Comparison of ENCODE assay signal across 1 cellular context in the genomic region with DNA sequence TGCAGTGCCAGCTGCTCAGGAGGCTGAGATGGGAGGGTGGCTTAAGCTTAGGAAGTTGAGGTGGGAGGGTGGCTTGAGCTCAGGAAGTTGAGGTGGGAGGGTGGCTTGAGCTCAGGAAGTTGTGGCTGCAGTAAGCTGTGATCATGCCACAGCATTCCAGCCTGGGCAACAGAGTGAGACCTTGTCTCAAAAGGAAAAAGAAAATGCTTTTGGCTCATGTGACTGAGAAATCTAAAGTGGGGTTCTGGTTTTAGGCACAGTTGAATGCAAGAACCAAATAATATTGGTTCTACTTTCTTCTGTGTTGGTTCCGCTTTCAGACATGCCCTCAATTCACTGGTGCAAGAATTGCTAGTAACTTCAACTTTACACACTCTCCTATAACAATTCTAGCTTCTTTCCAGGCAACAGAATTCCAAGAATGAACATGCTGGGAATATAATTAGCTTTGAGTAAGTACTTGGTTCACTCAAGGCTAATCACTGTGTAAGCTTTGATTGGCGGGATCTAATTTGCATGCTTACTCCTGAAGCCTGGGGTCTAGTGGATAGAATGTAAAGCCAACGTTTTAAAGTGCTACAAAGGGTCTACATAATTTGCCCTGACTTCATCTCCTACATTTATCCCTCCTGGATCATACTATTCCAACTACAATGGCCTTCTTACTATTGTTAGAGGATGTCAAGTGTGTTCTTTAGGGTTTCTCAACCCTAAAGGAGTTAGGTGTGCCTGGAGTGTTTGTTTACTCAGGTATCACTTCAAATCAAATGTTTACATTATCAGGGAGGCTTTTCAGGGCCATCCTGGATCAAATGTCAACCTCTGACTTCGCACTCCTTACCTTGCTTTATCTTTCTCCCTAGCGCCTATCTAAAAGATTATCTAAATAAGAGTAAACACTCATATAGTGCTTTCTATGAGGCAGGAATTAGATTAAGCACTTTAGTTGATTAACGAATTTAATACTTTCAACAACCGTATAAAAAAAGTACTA.
TF ChIP-seq lines count a peak whose summit lies in the region.

No MANE protein-coding gene starts in this region.

TF ChIP-seq in GM12878, 131 proteins besides CTCF, POLR2A, EP300 and RAD21 (continued from another document):
- TF ChIP-seq, protein P1, sequence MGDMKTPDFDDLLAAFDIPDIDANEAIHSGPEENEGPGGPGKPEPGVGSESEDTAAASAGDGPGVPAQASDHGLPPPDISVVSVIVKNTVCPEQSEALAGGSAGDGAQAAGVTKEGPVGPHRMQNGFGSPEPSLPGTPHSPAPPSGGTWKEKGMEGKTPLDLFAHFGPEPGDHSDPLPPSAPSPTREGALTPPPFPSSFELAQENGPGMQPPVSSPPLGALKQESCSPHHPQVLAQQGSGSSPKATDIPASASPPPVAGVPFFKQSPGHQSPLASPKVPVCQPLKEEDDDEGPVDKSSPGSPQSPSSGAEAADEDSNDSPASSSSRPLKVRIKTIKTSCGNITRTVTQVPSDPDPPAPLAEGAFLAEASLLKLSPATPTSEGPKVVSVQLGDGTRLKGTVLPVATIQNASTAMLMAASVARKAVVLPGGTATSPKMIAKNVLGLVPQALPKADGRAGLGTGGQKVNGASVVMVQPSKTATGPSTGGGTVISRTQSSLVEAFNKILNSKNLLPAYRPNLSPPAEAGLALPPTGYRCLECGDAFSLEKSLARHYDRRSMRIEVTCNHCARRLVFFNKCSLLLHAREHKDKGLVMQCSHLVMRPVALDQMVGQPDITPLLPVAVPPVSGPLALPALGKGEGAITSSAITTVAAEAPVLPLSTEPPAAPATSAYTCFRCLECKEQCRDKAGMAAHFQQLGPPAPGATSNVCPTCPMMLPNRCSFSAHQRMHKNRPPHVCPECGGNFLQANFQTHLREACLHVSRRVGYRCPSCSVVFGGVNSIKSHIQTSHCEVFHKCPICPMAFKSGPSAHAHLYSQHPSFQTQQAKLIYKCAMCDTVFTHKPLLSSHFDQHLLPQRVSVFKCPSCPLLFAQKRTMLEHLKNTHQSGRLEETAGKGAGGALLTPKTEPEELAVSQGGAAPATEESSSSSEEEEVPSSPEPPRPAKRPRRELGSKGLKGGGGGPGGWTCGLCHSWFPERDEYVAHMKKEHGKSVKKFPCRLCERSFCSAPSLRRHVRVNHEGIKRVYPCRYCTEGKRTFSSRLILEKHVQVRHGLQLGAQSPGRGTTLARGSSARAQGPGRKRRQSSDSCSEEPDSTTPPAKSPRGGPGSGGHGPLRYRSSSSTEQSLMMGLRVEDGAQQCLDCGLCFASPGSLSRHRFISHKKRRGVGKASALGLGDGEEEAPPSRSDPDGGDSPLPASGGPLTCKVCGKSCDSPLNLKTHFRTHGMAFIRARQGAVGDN (IDR thresholded peaks at IDR 0.05): no peak
- TF ChIP-seq BHLHE40 (IDR thresholded peaks at IDR 0.05; ENCODE audit: borderline replicate concordance in 1 of 2, low read depth in 2 of 2, low read length in 1 of 2) (peak; percentile 47 to 48; a peak in 2 of 4 replicates), EED (IDR thresholded peaks at IDR 0.05; ENCODE audit: low read depth) (0 out of 2 replicates have a peak, but pooled peaks have one; percentile 30)
